In genomic region chr3:133038089-133038730, GRCh38 we compare ENCODE assay signal across 1 cellular context.
TF ChIP-seq lines count a peak whose summit lies in the region.

TSS of gene TMEM108 (plus strand) at chr3:133038391.

TF ChIP-seq in K562, 482 proteins besides CTCF, POLR2A, EP300 and RAD21 (continued from another document):
- TF ChIP-seq ZBTB11 (CRISPR knock-in tag; IDR thresholded peaks at IDR 0.05): no peak
- TF ChIP-seq RBM25 (IDR thresholded peaks at IDR 0.05; ENCODE audit: low read depth, low read length, severe bottlenecking): peak; percentile 60
- TF ChIP-seq MNT (conservative IDR thresholded peaks at IDR 0.05): no peak
- TF ChIP-seq ZNF224 (CRISPR knock-in tag; IDR thresholded peaks at IDR 0.05): no peak
- TF ChIP-seq MCM5 (IDR thresholded peaks at IDR 0.05; ENCODE audit: low read depth): no peak
- TF ChIP-seq NFYB (IDR thresholded peaks at IDR 0.05; ENCODE audit: extremely low read depth, insufficient read length): peak; percentile 63
- TF ChIP-seq TFAP4 (CRISPR knock-in tag; IDR thresholded peaks at IDR 0.05; ENCODE audit: borderline replicate concordance): no peak
- no peak for TF ChIP-seq ZNF408 (CRISPR knock-in tag; IDR thresholded peaks at IDR 0.05; ENCODE audit: low read depth)
- peak; percentile 57 for TF ChIP-seq FOS (IDR thresholded peaks at IDR 0.05; ENCODE audit: extremely low read depth, insufficient read length)
- no peak for TF ChIP-seq ZNF436 (CRISPR knock-in tag; IDR thresholded peaks at IDR 0.05)
- TF ChIP-seq ZFP1 (CRISPR knock-in tag; IDR thresholded peaks at IDR 0.05): no peak
- TF ChIP-seq CXXC5 (CRISPR knock-in tag; IDR thresholded peaks at IDR 0.05): 0 out of 2 replicates have a peak, but pooled peaks have one; percentile 21
- TF ChIP-seq CBFA2T2 (conservative IDR thresholded peaks at IDR 0.05): peak; percentile 54; the same call in 1 of the 2 replicates
- TF ChIP-seq VEZF1 (CRISPR knock-in tag; IDR thresholded peaks at IDR 0.05): peak; percentile 62
- no peak for TF ChIP-seq FOXO4 (CRISPR knock-in tag; IDR thresholded peaks at IDR 0.05)
- no peak for TF ChIP-seq XRCC3 (IDR thresholded peaks at IDR 0.05)
- TF ChIP-seq USF2 (CRISPR knock-in tag; IDR thresholded peaks at IDR 0.05): peak; percentile 98
- no peak for TF ChIP-seq SRSF9 (IDR thresholded peaks at IDR 0.05; ENCODE audit: borderline replicate concordance, low read depth, low read length)
